32 cellular contexts compared by ENCODE assay signal in the genomic region with DNA sequence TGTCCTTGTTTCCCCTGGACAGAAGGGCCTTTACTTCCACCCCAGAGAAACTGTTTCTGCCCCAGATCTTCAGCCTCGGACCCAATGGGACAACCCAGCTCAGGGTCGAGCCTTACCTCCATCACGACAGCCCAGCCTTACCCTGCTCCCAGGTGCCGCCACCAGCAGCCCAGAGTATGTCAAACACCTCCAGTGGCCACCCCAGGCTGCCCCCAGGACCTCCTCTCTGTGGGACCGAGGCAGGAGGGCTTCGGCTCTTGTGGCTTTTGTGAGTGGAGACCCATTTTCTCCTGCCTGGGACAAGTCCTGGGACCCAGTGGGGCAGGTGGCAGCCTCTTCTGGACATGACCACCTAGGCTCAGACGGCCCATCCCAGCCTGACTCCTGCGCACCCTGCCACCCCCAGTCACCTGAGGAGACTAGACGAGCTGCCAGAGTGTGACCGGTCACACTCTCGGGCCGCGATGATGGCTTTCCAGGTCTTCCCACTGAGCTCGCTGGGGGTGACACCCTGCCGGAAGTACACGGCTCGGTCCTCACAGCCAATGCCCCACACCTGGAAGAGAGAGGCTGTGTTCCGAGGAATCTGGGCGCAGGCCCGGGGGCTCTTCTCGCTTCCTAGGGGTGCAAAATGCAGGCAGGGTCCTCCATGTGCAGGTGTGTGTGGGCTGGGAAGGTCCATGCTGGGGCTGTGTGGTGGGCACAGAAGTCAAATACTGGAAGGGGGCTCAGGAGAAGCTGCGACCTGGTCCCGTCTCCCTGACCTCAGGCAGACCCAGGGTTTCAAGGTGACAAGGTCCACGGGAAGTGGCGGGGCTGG. TPM values are rescaled to one million over a fixed set of nuclear protein-coding genes. Genes with fewer than 3 reads are reported as not detected.
"Had no signal": no experiment of that assay in that cellular context is flagged by ENCODE, and none has a peak within 500 bp of the region (broad histone marks: within the 10 kb centered on the region; RNA-seq: fewer than 3 reads in every experiment).

No MANE protein-coding gene starts in this region.

- H2AFZ ChIP-seq: PC-9 had no signal

- H3K27ac ChIP-seq: KMS-11, PC-9, RWPE1 had no signal

- H3K9ac ChIP-seq: KMS-11 had no signal

- DNase-seq: activated CD4-positive, alpha-beta T cell treated with anti-CD3 and anti-CD28 coated beads for 36 hours; activated CD4-positive, alpha-beta T cell treated with anti-CD3 and anti-CD28 coated beads, Interleukin-2, amount 10 ng/mL, durations not matched to agents 7 days and 5 days; activated CD4-positive, alpha-beta T cell treated with anti-CD3 and anti-CD28 coated beads, Interleukin-2, amount 50 U/mL, for 48 hours; activated CD8-positive, alpha-beta T cell treated with anti-CD3 and anti-CD28 coated beads, Interleukin-2, amount 10 ng/mL, durations not matched to agents 7 days and 5 days; activated gamma-delta T cell; activated naive CD4-positive, alpha-beta T cell treated with anti-CD3 and anti-CD28 coated beads for 36 hours; activated naive CD8-positive, alpha-beta T cell treated with anti-CD3 and anti-CD28 coated beads, Interleukin-2, amount 50 U/mL, for 24 hours; activated T-cell treated with anti-CD3 and anti-CD28 coated beads, Interleukin-2, amount 50 U/mL, for 24 hours; anterior cingulate cortex; central memory CD4-positive, alpha-beta T cell; MM.1S; MV-4-11; NCI-H1092; NCI-H1436 treated with DMSO at 0.1 percent for 48 hours; NCI-H1694 treated with DMSO at 0.1 percent for 48 hours; NCI-H2029; NCI-H345; NCI-H510A; NCI-H526; NCI-H748 treated with DMSO at 0.1 percent for 48 hours; PC-9; SIG-M5 had no signal

- ATAC-seq: activated CD4-positive, alpha-beta T cell treated with anti-CD3 and anti-CD28 coated beads for 36 hours; activated CD4-positive, CD25-positive, alpha-beta regulatory T cell treated with anti-CD3 and anti-CD28 coated beads, Interleukin-2, amount 50 U/mL, for 24 hours; activated CD8-positive, alpha-beta T cell treated with anti-CD3 and anti-CD28 coated beads, Interleukin-2, amount 10 ng/mL, durations not matched to agents 7 days and 5 days; Right ventricle myocardium inferior; WTC11 had no signal

- H3K4me3 ChIP-seq: PC-9 had no signal

- H3K4me2 ChIP-seq: KMS-11, PC-9 had no signal

- FAIRE-seq: bronchial epithelial cell, RCC 7860, TTC549 had no signal

RNA-seq across cellular contexts. Expression of a gene that starts 25.3 kb away (rescaled TPM):
- total RNA-seq: activated CD4-positive, alpha-beta T cell treated with anti-CD3 and anti-CD28 coated beads, Interleukin-2, amount 10 ng/mL, durations not matched to agents 7 days and 5 days; activated CD8-positive, alpha-beta T cell treated with anti-CD3 and anti-CD28 coated beads, Interleukin-2, amount 10 ng/mL, durations not matched to agents 7 days and 5 days; LHCN-M2; Right ventricle myocardium inferior; SK-MEL-5 had no signal
